ENCODE assay signal across 14 cellular contexts in genomic region chr12:6955462-6956331, GRCh38. TPM values are rescaled to one million over a fixed set of nuclear protein-coding genes. Genes with fewer than 3 reads are reported as not detected.
A peak's percentile ranks its signal among the peaks of the same experiment; 100 is the strongest.
DNase-seq lines count a peak whose midpoint lies in the region; ATAC-seq and TF ChIP-seq lines count a peak whose summit lies in the region.
"Had no signal": no experiment of that assay in that cellular context is flagged by ENCODE, and none has a peak within 500 bp of the region (broad histone marks: within the 10 kb centered on the region; RNA-seq: fewer than 3 reads in every experiment).

No MANE protein-coding gene starts in this region.

- H3K36me3 Mint-ChIP-seq in activated naive CD4-positive, alpha-beta T cell treated with anti-CD3 and anti-CD28 coated beads, Interleukin-2, amount 50 U/mL, for 24 hours = peaks cover 46% of the 10 kb centered on the region
- H3K36me3 Mint-ChIP-seq in T-cell = peaks cover 37% of the 10 kb centered on the region

- no peak for DNase-seq in activated naive CD4-positive, alpha-beta T cell (lab: John Stamatoyannopoulos, UW)
- DNase-seq in T-cell (no peak), lower lobe of right lung (peak; percentile 33), stomach (no peak), cerebellar nuclear complex (lab: John Stamatoyannopoulos, UW) (no peak), DMS153 (lab: John Stamatoyannopoulos, UW) (no peak)
- DNase-seq: activated CD4-positive, alpha-beta T cell treated with anti-CD3 and anti-CD28 coated beads for 1 hour; kidney glomerular epithelial cell; NCI-H2029 treated with DMSO at 0.1 percent for 48 hours; stimulated activated naive CD4-positive, alpha-beta T cell had no signal

- H3K4me1 ChIP-seq in lower lobe of right lung (peaks cover 75% of the 10 kb centered on the region), stomach (peaks cover 12 to 79% (median 36%) of the 10 kb centered on the region in 4 donors)

- H3K36me3 ChIP-seq in lower lobe of right lung = peaks cover 44% of the 10 kb centered on the region
- peaks cover 3 to 41% (median 32%) of the 10 kb centered on the region in 4 donors for H3K36me3 ChIP-seq in stomach
- H3K36me3 ChIP-seq: adrenal gland had no signal

- no peaks in the 10 kb centered on the region for H3K9me3 Mint-ChIP-seq in activated naive CD4-positive, alpha-beta T cell treated with anti-CD3 and anti-CD28 coated beads, Interleukin-2, amount 50 U/mL, for 24 hours
- no peaks in the 10 kb centered on the region for H3K9me3 Mint-ChIP-seq in T-cell

- H3K27me3 Mint-ChIP-seq in activated naive CD4-positive, alpha-beta T cell treated with anti-CD3 and anti-CD28 coated beads, Interleukin-2, amount 50 U/mL, for 24 hours = no peaks in the 10 kb centered on the region
- no peaks in the 10 kb centered on the region for H3K27me3 Mint-ChIP-seq in T-cell

- peak overlapping the region; percentile 98 for H3K27ac Mint-ChIP-seq in activated naive CD4-positive, alpha-beta T cell treated with anti-CD3 and anti-CD28 coated beads, Interleukin-2, amount 50 U/mL, for 24 hours
- peak overlapping the region; percentile 97 to 100 for H3K27ac Mint-ChIP-seq in T-cell

- WGBS in stomach, 5 donors = 81 to 87% (median 84%) methylated on average over 18 to 19 of the region's 19 CpGs

- no peak for ATAC-seq in T-cell (replicated peaks in 1 of 4)
- ATAC-seq in lower lobe of right lung = no peak
- ATAC-seq in HG03196 (IDR thresholded peaks at IDR 0.05; ENCODE audit: unreplicated experiment) = no peak

- no peak for TF ChIP-seq CTCF in lower lobe of right lung (IDR thresholded peaks at IDR 0.05)
- no peak for TF ChIP-seq CTCF in stomach (IDR thresholded peaks at IDR 0.05)

- peaks cover 69% of the 10 kb centered on the region for H3K4me1 Mint-ChIP-seq in activated naive CD4-positive, alpha-beta T cell treated with anti-CD3 and anti-CD28 coated beads, Interleukin-2, amount 50 U/mL, for 24 hours
- H3K4me1 Mint-ChIP-seq in T-cell = peaks cover 81 to 86% (median 84%) of the 10 kb centered on the region in 3 donors

- peak overlapping the region; percentile 99 for H3K4me3 Mint-ChIP-seq in activated naive CD4-positive, alpha-beta T cell treated with anti-CD3 and anti-CD28 coated beads, Interleukin-2, amount 50 U/mL, for 24 hours
- H3K4me3 Mint-ChIP-seq in T-cell = peak overlapping the region; percentile 9 to 91 (median 88)

- POLR2A ChIA-PET in T-cell (lab: Charles Lee) = interaction anchor here (0.7 to 1.1 kb wide), 3 partner anchors 9 to 12 kb away, joined by 3 to 6 read pairs (median 4); partner anchors contain the start of genes C12orf57 (in 1 of the 2) and RNU7-1 (in 1 of the 2)

- H3K4me3 ChIP-seq in lower lobe of right lung (no peak overlapping the region), stomach (no peak overlapping the region)
- H3K4me3 ChIP-seq: adrenal gland had no signal

- H3K9me3 ChIP-seq in lower lobe of right lung = no peaks in the 10 kb centered on the region
- no peaks in the 10 kb centered on the region for H3K9me3 ChIP-seq in stomach
- H3K9me3 ChIP-seq: adrenal gland had no signal

- H3K27me3 ChIP-seq in lower lobe of right lung (ENCODE audit: low read depth) = no peaks in the 10 kb centered on the region
- no peaks in the 10 kb centered on the region for H3K27me3 ChIP-seq in stomach
- H3K27me3 ChIP-seq: adrenal gland had no signal

- no peak for TF ChIP-seq EP300 in stomach (IDR thresholded peaks at IDR 0.05)

- CTCF ChIA-PET in T-cell (lab: Charles Lee) = interaction anchor here in 1 of 2 donors (1.2 kb wide), 1 partner anchor 9 kb away, joined by 3 read pairs; no protein-coding TSS in a partner anchor

- intact Hi-C loops in lower lobe of right lung (cut with DNase I) (no loop called here), stomach (cut with DNase I; ENCODE audit: low total_unique reads) (no loop called here)

- TF ChIP-seq POLR2A in stomach (IDR thresholded peaks at IDR 0.05) = no peak

- H3K27ac ChIP-seq in lower lobe of right lung (peak overlapping the region; percentile 49), stomach (peak overlapping the region in 3 of 5 donors; percentile 43 to 96 (median 95))

RNA-seq across cellular contexts. Expression of gene PTPN6, which starts 4.5 kb away (rescaled TPM):
- total RNA-seq in T-cell = 100 to 1,000 TPM; 176 to 237 (median 224) TPM
- total RNA-seq in lower lobe of right lung = 209 TPM
- total RNA-seq in stomach = 10 to 100 TPM; 11.2 to 36.6 (median 28.0) TPM
- polyA plus RNA-seq in stomach = 10 to 100 TPM; 40.6 to 51.2 (median 41.2) TPM

RNA-seq across cellular contexts. Expression of gene C12orf57, which starts 11.9 kb away (rescaled TPM):
- total RNA-seq in T-cell (100 to 1,000 TPM; 256 to 466 (median 412) TPM), lower lobe of right lung (181 TPM), stomach (100 to 1,000 TPM; 155 to 453 (median 306) TPM)
- 100 to 1,000 TPM; 418 to 621 (median 443) TPM for polyA plus RNA-seq in stomach

RNA-seq across cellular contexts. Expression of gene RNU7-1, which starts 12.1 kb away (rescaled TPM):
- total RNA-seq in T-cell (not detected), lower lobe of right lung (not detected), stomach (not detected)
- not detected for polyA plus RNA-seq in stomach
- total RNA-seq: adrenal gland, frontal cortex had no signal
- polyA plus RNA-seq: adrenal gland had no signal

RNA-seq across cellular contexts. Expression of gene PHB2, which starts 14.8 kb away (rescaled TPM):
- 100 to 1,000 TPM; 144 to 168 (median 154) TPM for total RNA-seq in T-cell
- 138 TPM for total RNA-seq in lower lobe of right lung
- 100 to 1,000 TPM in 4 of 5 donors, 10 to 100 TPM in 1; 49.2 to 441 (median 150) TPM for total RNA-seq in stomach
- 100 to 1,000 TPM; 150 to 179 (median 154) TPM for polyA plus RNA-seq in stomach

RNA-seq across cellular contexts. Expression of gene EMG1, which starts 15.0 kb away (rescaled TPM):
- total RNA-seq in T-cell (10 to 100 TPM; 33.6 to 64.5 (median 58.7) TPM), lower lobe of right lung (39.6 TPM), stomach (10 to 100 TPM in 3 of 5 donors, 1 to 10 TPM in 2; 1.2 to 86.6 (median 25.2) TPM)
- polyA plus RNA-seq in stomach = 10 to 100 TPM; 19.3 to 22.7 (median 21.7) TPM
